ENCODE assay signal across 8 cellular contexts in genomic region chr4:87423313-87424031, GRCh38. TPM values are rescaled to one million over a fixed set of nuclear protein-coding genes. Genes with fewer than 3 reads are reported as not detected.
DNase-seq lines count a peak whose midpoint lies in the region; ATAC-seq, FAIRE-seq and TF ChIP-seq lines count a peak whose summit lies in the region.

No MANE protein-coding gene starts in this region.

- H3K36me3 ChIP-seq in DOHH2 (ENCODE audit: control insufficient read depth, low read length), result no peaks in the 10 kb centered on the region
- no peaks in the 10 kb centered on the region for H3K36me3 ChIP-seq in thymus (ENCODE audit: control insufficient read depth, insufficient read depth)

- 47% methylated on average over 3 of the region's 3 CpGs for WGBS in thymus

- H3K4me3 Mint-ChIP-seq in activated naive CD8-positive, alpha-beta T cell treated with anti-CD3 and anti-CD28 coated beads, Interleukin-2, amount 10 ng/mL, durations not matched to agents 7 days and 5 days, result peak overlapping the region; percentile 99

- H3K36me3 Mint-ChIP-seq in activated naive CD8-positive, alpha-beta T cell treated with anti-CD3 and anti-CD28 coated beads, Interleukin-2, amount 10 ng/mL, durations not matched to agents 7 days and 5 days, result no peaks in the 10 kb centered on the region

- H3K27ac ChIP-seq in DOHH2 (ENCODE audit: low read depth, low read length), result no peak overlapping the region
- H3K27ac ChIP-seq in thymus (ENCODE audit: low read depth), result no peak overlapping the region

- peak overlapping the region; percentile 78 for H3K4me2 ChIP-seq in DOHH2 (ENCODE audit: low read length)

- H3K27me3 Mint-ChIP-seq in activated naive CD8-positive, alpha-beta T cell treated with anti-CD3 and anti-CD28 coated beads, Interleukin-2, amount 10 ng/mL, durations not matched to agents 7 days and 5 days, result no peaks in the 10 kb centered on the region

- peaks cover 2% of the 10 kb centered on the region; the same call in 1 of the 2 replicates for H4K20me1 ChIP-seq in DOHH2 (ENCODE audit: control insufficient read depth, insufficient read depth, low read depth, low read length)

- H3K27me3 ChIP-seq in DOHH2 (ENCODE audit: control insufficient read depth, low read length) (no peaks in the 10 kb centered on the region), thymus (ENCODE audit: control insufficient read depth, insufficient read depth) (no peaks in the 10 kb centered on the region)

- H3K4me1 Mint-ChIP-seq in activated naive CD8-positive, alpha-beta T cell treated with anti-CD3 and anti-CD28 coated beads, Interleukin-2, amount 10 ng/mL, durations not matched to agents 7 days and 5 days, result peaks cover 14% of the 10 kb centered on the region

- no peaks in the 10 kb centered on the region for H3K9me3 ChIP-seq in DOHH2 (ENCODE audit: control insufficient read depth, insufficient read depth, low read length)
- no peaks in the 10 kb centered on the region for H3K9me3 ChIP-seq in thymus (ENCODE audit: control insufficient read depth)

- H3K9me2 ChIP-seq in DOHH2 (replicated peaks; ENCODE audit: control insufficient read depth, low read length), result no peaks in the 10 kb centered on the region

- H3K9me3 Mint-ChIP-seq in activated naive CD8-positive, alpha-beta T cell treated with anti-CD3 and anti-CD28 coated beads, Interleukin-2, amount 10 ng/mL, durations not matched to agents 7 days and 5 days, result no peaks in the 10 kb centered on the region

- POLR2A ChIA-PET in activated naive CD8-positive, alpha-beta T cell treated with anti-CD3 and anti-CD28 coated beads, Interleukin-2, amount 10 ng/mL, durations not matched to agents 7 days and 5 days (lab: Charles Lee), result interaction anchor here (0.6 to 2.3 kb wide), 7 partner anchors 17 to 204 kb away, joined by 3 to 20 read pairs (median 3); partner anchors contain the start of gene HSD17B11

- peak overlapping the region; percentile 84 for H3K4me3 ChIP-seq in DOHH2 (ENCODE audit: low read length)
- peak overlapping the region; percentile 86 for H3K4me3 ChIP-seq in LNCaP clone FGC (ENCODE audit: low read depth, low read length)
- peak overlapping the region; percentile 61 for H3K4me3 ChIP-seq in thymus (ENCODE audit: low read length)

- TF ChIP-seq CTCF in DOHH2 (IDR thresholded peaks at IDR 0.05; ENCODE audit: low read depth, low read length, poor library complexity, severe bottlenecking), result no peak
- TF ChIP-seq CTCF in LNCaP clone FGC (IDR thresholded peaks at IDR 0.05; ENCODE audit: control insufficient read depth, extremely low read depth, insufficient read depth), result no peak

- H3K79me2 ChIP-seq in DOHH2 (ENCODE audit: control insufficient read depth, low read length), result peaks cover 70% of the 10 kb centered on the region

- H3K27ac Mint-ChIP-seq in activated naive CD8-positive, alpha-beta T cell treated with anti-CD3 and anti-CD28 coated beads, Interleukin-2, amount 10 ng/mL, durations not matched to agents 7 days and 5 days, result peak overlapping the region; percentile 11

- intact Hi-C loops in head of caudate nucleus (cut with DNase I), result loop anchor here (2.0 kb wide), 1 partner anchor 33 kb away; the partner anchor contains the start of gene HSD17B11

- H3F3A ChIP-seq in DOHH2 (ENCODE audit: control insufficient read depth, insufficient read depth), result no peaks in the 10 kb centered on the region

- FAIRE-seq in HTR-8/SVneo (lab: Jason Lieb, UNC), result no peak

- no peak for ATAC-seq in activated naive CD8-positive, alpha-beta T cell treated with anti-CD3 and anti-CD28 coated beads, Interleukin-2, amount 10 ng/mL, durations not matched to agents 7 days and 5 days (ENCODE audit: low read depth)

- DNase-seq in LNCaP clone FGC (ENCODE audit: low read depth), result no peak
- DNase-seq in activated naive CD8-positive, alpha-beta T cell treated with anti-CD3 and anti-CD28 coated beads, Interleukin-2, amount 10 ng/mL, durations not matched to agents 7 days and 5 days, result no peak
- DNase-seq in kidney glomerular epithelial cell (lab: John Stamatoyannopoulos, UW), result peak; percentile 43
- no peak for DNase-seq in effector CD4-positive, alpha-beta T cell
- no peak for DNase-seq in head of caudate nucleus
- no peak for DNase-seq in HTR-8/SVneo (ENCODE audit: insufficient read length, low spot score)

- peaks cover 26% of the 10 kb centered on the region for H3K4me1 ChIP-seq in DOHH2 (ENCODE audit: control insufficient read depth, low read length)
- H3K4me1 ChIP-seq in thymus (ENCODE audit: control insufficient read depth, insufficient read depth, low read length), result peaks cover 11% of the 10 kb centered on the region

RNA-seq across cellular contexts. Expression of gene NUDT9, which starts 1.1 kb away (rescaled TPM):
- 10 to 100 TPM; 10.5 to 13.4 TPM for total RNA-seq in activated naive CD8-positive, alpha-beta T cell treated with anti-CD3 and anti-CD28 coated beads, Interleukin-2, amount 10 ng/mL, durations not matched to agents 7 days and 5 days
- polyA plus RNA-seq in thymus, result 34.5 TPM

RNA-seq across cellular contexts. Expression of gene HSD17B11, which starts 32.5 kb away (rescaled TPM):
- total RNA-seq in activated naive CD8-positive, alpha-beta T cell treated with anti-CD3 and anti-CD28 coated beads, Interleukin-2, amount 10 ng/mL, durations not matched to agents 7 days and 5 days, result 10 to 100 TPM; 42.8 to 48.0 TPM
- 59.9 TPM for polyA plus RNA-seq in thymus
